Comparison of ENCODE assay signal across 1 cellular context in the genomic region with DNA sequence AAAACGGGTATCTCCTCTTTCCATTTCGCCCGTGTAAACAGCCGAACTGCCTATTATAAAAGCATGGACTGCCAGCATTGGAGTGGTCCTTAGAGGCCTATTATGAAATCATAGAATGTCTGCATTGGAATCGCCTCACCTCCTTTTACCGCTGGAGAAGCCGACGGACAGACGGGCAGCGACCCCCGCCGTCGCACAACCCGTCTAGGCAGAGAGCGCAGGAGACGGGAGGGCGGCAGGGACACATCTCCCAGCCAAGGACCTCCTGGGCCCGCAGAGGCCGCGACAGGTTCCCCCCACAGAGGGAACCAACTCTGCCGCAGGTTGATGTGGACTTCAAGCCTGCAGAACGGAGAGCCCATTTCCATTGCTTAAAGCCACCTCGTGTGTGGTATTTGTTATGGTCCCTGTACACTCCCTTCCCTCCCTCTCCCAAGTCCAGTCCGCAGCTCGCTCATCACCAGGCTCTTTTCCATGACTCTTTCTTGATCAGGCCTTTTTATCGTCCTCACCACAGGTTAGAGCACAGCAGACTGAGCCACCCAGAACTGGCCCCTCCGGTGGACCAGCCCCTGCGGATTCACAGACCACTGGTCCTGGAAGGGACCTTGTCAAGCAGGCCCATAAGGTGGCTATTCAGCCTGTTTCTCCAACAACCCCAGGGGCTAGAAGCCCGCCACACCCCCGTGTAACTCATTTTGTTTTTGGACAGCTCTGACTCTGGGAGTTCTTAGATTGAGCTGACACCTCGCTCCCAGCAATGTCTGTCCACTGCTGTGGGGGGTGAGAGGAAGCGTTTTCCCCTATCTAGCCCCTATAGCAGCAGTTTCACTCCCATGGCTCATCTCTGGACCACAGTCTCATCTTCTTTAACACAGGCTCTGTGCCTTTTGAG.
TF ChIP-seq lines count a peak whose summit lies in the region.

No MANE protein-coding gene starts in this region.

TF ChIP-seq in K562, 482 proteins besides CTCF, POLR2A, EP300 and RAD21 (continued from another document):
- TF ChIP-seq PRDM10 (IDR thresholded peaks at IDR 0.05; ENCODE audit: partially characterized antibody) = peak; percentile 88
- no peak for TF ChIP-seq CHD4 (IDR thresholded peaks at IDR 0.05; ENCODE audit: insufficient read depth, insufficient replicate concordance, low read depth, low read length, poor library complexity, severe bottlenecking)
- TF ChIP-seq FOXK2 (conservative IDR thresholded peaks at IDR 0.05 in 1 of 2, IDR thresholded peaks at IDR 0.05 in 1 of 2; ENCODE audit: low read depth in 2 of 2) = peak; percentile 76 to 77; a peak in 1 of 4 replicates
- TF ChIP-seq ARNT (IDR thresholded peaks at IDR 0.05) = 0 out of 4 replicates have a peak, but pooled peaks of 1 of the 2 experiments have one; percentile 1
- TF ChIP-seq TRIM24 (IDR thresholded peaks at IDR 0.05) = 0 out of 4 replicates have a peak, but pooled peaks of 1 of the 2 experiments have one; percentile 21
- no peak for TF ChIP-seq TAL1 (IDR thresholded peaks at IDR 0.05)
